1 cellular context compared by ENCODE assay signal in the genomic region with DNA sequence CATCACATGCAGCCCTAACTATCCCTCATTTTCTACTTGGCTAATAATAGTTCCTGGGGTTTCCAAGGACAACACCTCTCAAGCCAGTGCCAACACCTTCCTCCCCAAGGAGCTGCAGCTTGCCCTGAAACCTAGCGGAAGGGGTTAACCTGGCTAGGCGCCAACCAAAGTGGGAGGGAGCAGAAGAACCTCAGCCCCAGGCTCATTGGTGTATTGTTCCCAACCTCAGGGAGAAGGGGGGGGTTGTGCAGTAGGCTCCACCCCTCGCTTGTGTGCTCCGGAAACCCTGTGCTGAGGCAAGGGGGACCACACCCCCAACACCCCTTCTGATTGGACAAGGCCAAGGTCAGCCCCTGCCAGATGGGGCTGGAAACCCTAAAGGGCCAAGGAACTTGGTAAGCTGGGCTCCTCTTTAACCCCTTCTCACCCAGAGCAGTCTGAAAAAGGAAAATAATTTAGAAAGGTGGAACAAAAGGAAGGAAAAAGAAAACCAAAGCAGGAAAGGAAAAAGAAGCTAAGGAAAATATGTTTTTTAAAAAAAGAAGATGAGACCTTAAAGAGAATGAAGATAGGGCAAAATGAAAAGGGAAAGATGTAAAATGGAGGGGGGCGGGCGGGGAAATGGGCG.
TF ChIP-seq lines count a peak whose summit lies in the region.

No MANE protein-coding gene starts in this region.

TF ChIP-seq in HEK293, 187 proteins besides CTCF, POLR2A, EP300 and RAD21 (continued from another document):
- TF ChIP-seq, protein P1, sequence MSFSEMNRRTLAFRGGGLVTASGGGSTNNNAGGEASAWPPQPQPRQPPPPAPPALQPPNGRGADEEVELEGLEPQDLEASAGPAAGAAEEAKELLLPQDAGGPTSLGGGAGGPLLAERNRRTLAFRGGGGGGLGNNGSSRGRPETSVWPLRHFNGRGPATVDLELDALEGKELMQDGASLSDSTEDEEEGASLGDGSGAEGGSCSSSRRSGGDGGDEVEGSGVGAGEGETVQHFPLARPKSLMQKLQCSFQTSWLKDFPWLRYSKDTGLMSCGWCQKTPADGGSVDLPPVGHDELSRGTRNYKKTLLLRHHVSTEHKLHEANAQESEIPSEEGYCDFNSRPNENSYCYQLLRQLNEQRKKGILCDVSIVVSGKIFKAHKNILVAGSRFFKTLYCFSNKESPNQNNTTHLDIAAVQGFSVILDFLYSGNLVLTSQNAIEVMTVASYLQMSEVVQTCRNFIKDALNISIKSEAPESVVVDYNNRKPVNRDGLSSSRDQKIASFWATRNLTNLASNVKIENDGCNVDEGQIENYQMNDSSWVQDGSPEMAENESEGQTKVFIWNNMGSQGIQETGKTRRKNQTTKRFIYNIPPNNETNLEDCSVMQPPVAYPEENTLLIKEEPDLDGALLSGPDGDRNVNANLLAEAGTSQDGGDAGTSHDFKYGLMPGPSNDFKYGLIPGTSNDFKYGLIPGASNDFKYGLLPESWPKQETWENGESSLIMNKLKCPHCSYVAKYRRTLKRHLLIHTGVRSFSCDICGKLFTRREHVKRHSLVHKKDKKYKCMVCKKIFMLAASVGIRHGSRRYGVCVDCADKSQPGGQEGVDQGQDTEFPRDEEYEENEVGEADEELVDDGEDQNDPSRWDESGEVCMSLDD (tag by site-specific recombination; IDR thresholded peaks at IDR 0.05): peak; percentile 81; the same call in 1 of the 2 replicates
- TF ChIP-seq, protein P2, sequence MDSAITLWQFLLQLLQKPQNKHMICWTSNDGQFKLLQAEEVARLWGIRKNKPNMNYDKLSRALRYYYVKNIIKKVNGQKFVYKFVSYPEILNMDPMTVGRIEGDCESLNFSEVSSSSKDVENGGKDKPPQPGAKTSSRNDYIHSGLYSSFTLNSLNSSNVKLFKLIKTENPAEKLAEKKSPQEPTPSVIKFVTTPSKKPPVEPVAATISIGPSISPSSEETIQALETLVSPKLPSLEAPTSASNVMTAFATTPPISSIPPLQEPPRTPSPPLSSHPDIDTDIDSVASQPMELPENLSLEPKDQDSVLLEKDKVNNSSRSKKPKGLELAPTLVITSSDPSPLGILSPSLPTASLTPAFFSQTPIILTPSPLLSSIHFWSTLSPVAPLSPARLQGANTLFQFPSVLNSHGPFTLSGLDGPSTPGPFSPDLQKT (IDR thresholded peaks at IDR 0.05; ENCODE audit: borderline replicate concordance, low read depth, low read length): peak; percentile 80
- TF ChIP-seq ZNF354C (tag by site-specific recombination; IDR thresholded peaks at IDR 0.05; ENCODE audit: borderline replicate concordance, low read depth): no peak
- TF ChIP-seq ZNF660 (tag by site-specific recombination; IDR thresholded peaks at IDR 0.05): peak; percentile 82
- TF ChIP-seq ZNF202 (tag by site-specific recombination; IDR thresholded peaks at IDR 0.05; ENCODE audit: borderline replicate concordance): no peak
- TF ChIP-seq ZNF324 (tag by site-specific recombination; IDR thresholded peaks at IDR 0.05): no peak
- TF ChIP-seq ZXDB (tag by site-specific recombination; IDR thresholded peaks at IDR 0.05): peak; percentile 100
- TF ChIP-seq ZFHX2 (tag by site-specific recombination; conservative IDR thresholded peaks at IDR 0.05): 0 out of 2 replicates have a peak, but pooled peaks have one; percentile 7
- TF ChIP-seq ZBTB17 (tag by site-specific recombination; IDR thresholded peaks at IDR 0.05): peak; percentile 86
- no peak for TF ChIP-seq OSR2 (tag by site-specific recombination; IDR thresholded peaks at IDR 0.05)
- peak; percentile 92 for TF ChIP-seq SP2 (tag by site-specific recombination; IDR thresholded peaks at IDR 0.05)
- no peak for TF ChIP-seq ZFP3 (tag by site-specific recombination; IDR thresholded peaks at IDR 0.05; ENCODE audit: low read depth)
- peak; percentile 51 for TF ChIP-seq ZNF629 (tag by site-specific recombination; IDR thresholded peaks at IDR 0.05)
